Comparison of ENCODE assay signal across 9 cellular contexts in genomic region chr4:8427262-8427661, GRCh38. TPM values are rescaled to one million over a fixed set of nuclear protein-coding genes. Genes with fewer than 3 reads are reported as not detected.
DNase-seq lines count a peak whose midpoint lies in the region; ATAC-seq and TF ChIP-seq lines count a peak whose summit lies in the region.
"Had no signal": no experiment of that assay in that cellular context is flagged by ENCODE, and none has a peak within 500 bp of the region (broad histone marks: within the 10 kb centered on the region; RNA-seq: fewer than 3 reads in every experiment).

No MANE protein-coding gene starts in this region.

- H3K79me2 ChIP-seq in Loucy (ENCODE audit: insufficient read depth, low read length), result peaks cover 6% of the 10 kb centered on the region; the same call in 1 of the 2 replicates

- no peaks in the 10 kb centered on the region for H3F3A ChIP-seq in Loucy (ENCODE audit: low read depth)

- no peaks in the 10 kb centered on the region for H3K27me3 ChIP-seq in Loucy (ENCODE audit: insufficient read depth, low read length, poor library complexity, severe bottlenecking)
- no peaks in the 10 kb centered on the region for H3K27me3 ChIP-seq in dorsolateral prefrontal cortex
- H3K27me3 ChIP-seq in neuron (ENCODE audit: insufficient read depth, low read length), result no peaks in the 10 kb centered on the region

- H3K4me1 ChIP-seq in Loucy (ENCODE audit: insufficient read depth, low read length, poor library complexity, severe bottlenecking) (peaks cover 7% of the 10 kb centered on the region), neuron (ENCODE audit: insufficient read depth, low read length) (peaks cover 3% of the 10 kb centered on the region)

- H3K9me2 ChIP-seq in Loucy (replicated peaks; ENCODE audit: low read depth, low read length), result no peaks in the 10 kb centered on the region

- H3K4me3 ChIP-seq in Loucy (ENCODE audit: low read length, poor library complexity, severe bottlenecking) (peak overlapping the region; percentile 92), dorsolateral prefrontal cortex (peak overlapping the region; percentile 50 to 96 (median 88)), neuron (ENCODE audit: low read length) (peak overlapping the region; percentile 93)

- no peak overlapping the region for H2AFZ ChIP-seq in Loucy (ENCODE audit: low read length)
- no peak overlapping the region for H2AFZ ChIP-seq in neuron (ENCODE audit: low read depth, low read length)

- H3K9me3 ChIP-seq in Loucy (ENCODE audit: insufficient read depth, low read depth, low read length), result no peaks in the 10 kb centered on the region
- no peaks in the 10 kb centered on the region for H3K9me3 ChIP-seq in neuron (ENCODE audit: low read length)

- intact Hi-C loops in CD14-positive monocyte (cut with micrococcal nuclease), result loop anchor here in 1 of 2 donors (10.0 kb wide), 1 partner anchor 272 kb away; the partner anchor contains the start of gene ABLIM2
- intact Hi-C loops in dorsolateral prefrontal cortex (cut with DNase I), result no loop called here

- no peaks in the 10 kb centered on the region for H3K27me3 Mint-ChIP-seq in CD14-positive monocyte (ENCODE audit: low read depth in 3 of 3)

- TF ChIP-seq CTCF in CD14-positive monocyte (IDR thresholded peaks at IDR 0.05) (no peak), Loucy (conservative IDR thresholded peaks at IDR 0.05; ENCODE audit: low read length) (no peak), dorsolateral prefrontal cortex (IDR thresholded peaks at IDR 0.05 in 54 of 56, conservative IDR thresholded peaks at IDR 0.05 in 2 of 56; ENCODE audit: low read depth in 1 of 56, partially characterized antibody in 56 of 56) (no peak)

- H3K9ac ChIP-seq in Loucy (ENCODE audit: low read depth, low read length, poor library complexity, severe bottlenecking), result peak overlapping the region; percentile 89

- peaks cover 0 to 1% (median 0%) of the 10 kb centered on the region in 7 donors for H3K9me3 Mint-ChIP-seq in CD14-positive monocyte

- peaks cover 4 to 6% of the 10 kb centered on the region in 2 donors for H3K36me3 Mint-ChIP-seq in CD14-positive monocyte

- H3K27ac ChIP-seq in dorsolateral prefrontal cortex, result peak overlapping the region in 2 of 59 donors; percentile 80 to 85

- H3K36me3 ChIP-seq in Loucy (ENCODE audit: insufficient read depth, low read length) (no peaks in the 10 kb centered on the region), neuron (ENCODE audit: insufficient read depth, low read length) (no peaks in the 10 kb centered on the region)

- peak overlapping the region in 3 of 7 donors; percentile 32 to 91 (median 55) for H3K27ac Mint-ChIP-seq in CD14-positive monocyte

- H3K4me2 ChIP-seq in Loucy (ENCODE audit: low read depth, low read length, poor library complexity, severe bottlenecking), result peak overlapping the region; percentile 82

- no peak for ATAC-seq in HG03159 (IDR thresholded peaks at IDR 0.05; ENCODE audit: unreplicated experiment)

- DNase-seq in CD14-positive monocyte (ENCODE audit: low spot score) (no peak), dorsolateral prefrontal cortex (no peak), DMS79 treated with DMSO at 0.1 percent for 48 hours (lab: John Stamatoyannopoulos, UW) (no peak)
- no peak for DNase-seq in stimulated activated CD8-positive, alpha-beta memory T cell treated with anti-CD3 and anti-CD28 coated beads, Interleukin-4, amount 100 ng/mL, for 48 hours
- no peak for DNase-seq in NK-92 treated with Interleukin-12 subunit alpha and Interleukin-12 subunit beta, amount 100 ng/mL, for 24 hours (lab: John Stamatoyannopoulos, UW)
- DNase-seq: activated CD4-positive, CD25-positive, alpha-beta regulatory T cell had no signal

- H4K20me1 ChIP-seq in Loucy (ENCODE audit: insufficient read depth, low read length, poor library complexity, severe bottlenecking), result no peaks in the 10 kb centered on the region

- H3K4me3 Mint-ChIP-seq in CD14-positive monocyte, result peak overlapping the region; percentile 95 to 98

- peaks cover 23% of the 10 kb centered on the region for H3K4me1 Mint-ChIP-seq in CD14-positive monocyte

RNA-seq across cellular contexts. Expression of gene ACOX3, which starts 13.3 kb away (rescaled TPM):
- 10 to 100 TPM; 13.3 to 16.8 TPM for polyA plus RNA-seq in CD14-positive monocyte
- 10 to 100 TPM; 22.8 to 47.3 (median 34.4) TPM for total RNA-seq in dorsolateral prefrontal cortex

RNA-seq across cellular contexts. Expression of gene TRMT44, which starts 13.3 kb away (rescaled TPM):
- polyA plus RNA-seq in CD14-positive monocyte, result 1 to 10 TPM; 4.9 to 6.6 TPM
- 10 to 100 TPM; 24.4 to 65.0 (median 40.3) TPM for total RNA-seq in dorsolateral prefrontal cortex
